In genomic region chr14:104211741-104212140, GRCh38 we compare ENCODE assay signal across 29 cellular contexts.
"Had no signal": no experiment of that assay in that cellular context is flagged by ENCODE, and none has a peak within 500 bp of the region (broad histone marks: within the 10 kb centered on the region; RNA-seq: fewer than 3 reads in every experiment).

No MANE protein-coding gene starts in this region.

- DNase-seq: activated CD4-positive, alpha-beta memory T cell treated with anti-CD3 and anti-CD28 coated beads, Interleukin-2, amount 10 ng/mL, durations not matched to agents 7 days and 5 days; activated CD4-positive, alpha-beta T cell treated with anti-CD3 and anti-CD28 coated beads for 1 hour; activated CD4-positive, alpha-beta T cell treated with anti-CD3 and anti-CD28 coated beads for 4 hours; activated CD4-positive, alpha-beta T cell treated with anti-CD3 and anti-CD28 coated beads, Interleukin-2, amount 10 ng/mL, durations not matched to agents 7 days and 5 days; activated CD4-positive, alpha-beta T cell treated with anti-CD3 and anti-CD28 coated beads, Interleukin-2, amount 50 U/mL, for 4 hours; activated CD8-positive, alpha-beta memory T cell treated with anti-CD3 and anti-CD28 coated beads, Interleukin-2, amount 50 U/mL, for 48 hours; activated gamma-delta T cell; activated naive CD4-positive, alpha-beta T cell treated with anti-CD3 and anti-CD28 coated beads, Interleukin-2, amount 50 U/mL, for 16 hours; activated naive CD4-positive, alpha-beta T cell treated with Interleukin-2 at 50 U/mL for 16 hours; activated naive CD8-positive, alpha-beta T cell treated with anti-CD3 and anti-CD28 coated beads for 36 hours; activated naive CD8-positive, alpha-beta T cell treated with anti-CD3 and anti-CD28 coated beads, Interleukin-2, amount 50 U/mL, for 24 hours; activated T-cell treated with anti-CD3 and anti-CD28 coated beads for 4 hours; activated T-cell treated with anti-CD3 and anti-CD28 coated beads, Interleukin-2, amount 50 U/mL, for 24 hours; activated T-cell treated with anti-CD3 and anti-CD28 coated beads, Interleukin-2, amount 50 U/mL, for 72 hours; adrenal gland; body of pancreas; central memory CD4-positive, alpha-beta T cell; cerebellar nuclear complex; colonic mucosa; effector CD8-positive, alpha-beta T cell; esophagus squamous epithelium; foreskin melanocyte; T-helper 2 cell had no signal

- H3K36me3 ChIP-seq: adrenal gland, breast epithelium, cardiac muscle cell, colonic mucosa, esophagus squamous epithelium had no signal

- H3K4me1 Mint-ChIP-seq: activated CD4-positive, alpha-beta memory T cell treated with anti-CD3 and anti-CD28 coated beads, Interleukin-2, amount 10 ng/mL, durations not matched to agents 7 days and 5 days; activated CD4-positive, alpha-beta T cell treated with anti-CD3 and anti-CD28 coated beads, Interleukin-2, amount 10 ng/mL, durations not matched to agents 7 days and 5 days; activated naive CD8-positive, alpha-beta T cell treated with anti-CD3 and anti-CD28 coated beads for 36 hours; activated naive CD8-positive, alpha-beta T cell treated with anti-CD3 and anti-CD28 coated beads, Interleukin-2, amount 50 U/mL, for 24 hours; WTC11 had no signal

- H3K4me3 Mint-ChIP-seq: activated CD4-positive, alpha-beta memory T cell treated with anti-CD3 and anti-CD28 coated beads, Interleukin-2, amount 10 ng/mL, durations not matched to agents 7 days and 5 days; activated CD4-positive, alpha-beta T cell treated with anti-CD3 and anti-CD28 coated beads, Interleukin-2, amount 10 ng/mL, durations not matched to agents 7 days and 5 days; activated naive CD8-positive, alpha-beta T cell treated with anti-CD3 and anti-CD28 coated beads for 36 hours; activated naive CD8-positive, alpha-beta T cell treated with anti-CD3 and anti-CD28 coated beads, Interleukin-2, amount 50 U/mL, for 24 hours; activated T-cell treated with anti-CD3 and anti-CD28 coated beads, Interleukin-2, amount 50 U/mL, for 24 hours; activated T-cell treated with anti-CD3 and anti-CD28 coated beads, Interleukin-2, amount 50 U/mL, for 72 hours; WTC11 had no signal

- FAIRE-seq: endometrium, endothelial cell of umbilical vein had no signal

- ATAC-seq: activated naive CD8-positive, alpha-beta T cell treated with anti-CD3 and anti-CD28 coated beads, Interleukin-2, amount 50 U/mL, for 24 hours; activated T-cell treated with anti-CD3 and anti-CD28 coated beads, Interleukin-2, amount 50 U/mL, for 72 hours; body of pancreas; WTC11 had no signal

- H3K27me3 Mint-ChIP-seq: activated CD4-positive, alpha-beta memory T cell treated with anti-CD3 and anti-CD28 coated beads, Interleukin-2, amount 10 ng/mL, durations not matched to agents 7 days and 5 days; activated CD4-positive, alpha-beta T cell treated with anti-CD3 and anti-CD28 coated beads, Interleukin-2, amount 10 ng/mL, durations not matched to agents 7 days and 5 days had no signal

- H3K4me3 ChIP-seq: adrenal gland, body of pancreas, breast epithelium, cardiac muscle cell, colonic mucosa, esophagus squamous epithelium had no signal

- H3K36me3 Mint-ChIP-seq: activated naive CD8-positive, alpha-beta T cell treated with anti-CD3 and anti-CD28 coated beads for 36 hours; WTC11 had no signal

- H3K27ac ChIP-seq: adrenal gland, body of pancreas, breast epithelium, cardiac muscle cell, colonic mucosa, epithelial cell of prostate, esophagus squamous epithelium had no signal

- H3K27ac Mint-ChIP-seq: activated CD4-positive, alpha-beta memory T cell treated with anti-CD3 and anti-CD28 coated beads, Interleukin-2, amount 10 ng/mL, durations not matched to agents 7 days and 5 days; activated CD4-positive, alpha-beta T cell treated with anti-CD3 and anti-CD28 coated beads, Interleukin-2, amount 10 ng/mL, durations not matched to agents 7 days and 5 days; activated naive CD8-positive, alpha-beta T cell treated with anti-CD3 and anti-CD28 coated beads for 36 hours; activated naive CD8-positive, alpha-beta T cell treated with anti-CD3 and anti-CD28 coated beads, Interleukin-2, amount 50 U/mL, for 24 hours; activated T-cell treated with anti-CD3 and anti-CD28 coated beads, Interleukin-2, amount 50 U/mL, for 24 hours; activated T-cell treated with anti-CD3 and anti-CD28 coated beads, Interleukin-2, amount 50 U/mL, for 72 hours; WTC11 had no signal

- H3K9me3 ChIP-seq: adrenal gland, body of pancreas, breast epithelium, colonic mucosa, esophagus squamous epithelium had no signal

- H3K9me3 Mint-ChIP-seq: activated CD4-positive, alpha-beta memory T cell treated with anti-CD3 and anti-CD28 coated beads, Interleukin-2, amount 10 ng/mL, durations not matched to agents 7 days and 5 days; activated CD4-positive, alpha-beta T cell treated with anti-CD3 and anti-CD28 coated beads, Interleukin-2, amount 10 ng/mL, durations not matched to agents 7 days and 5 days; activated naive CD8-positive, alpha-beta T cell treated with anti-CD3 and anti-CD28 coated beads for 36 hours; activated naive CD8-positive, alpha-beta T cell treated with anti-CD3 and anti-CD28 coated beads, Interleukin-2, amount 50 U/mL, for 24 hours; activated T-cell treated with anti-CD3 and anti-CD28 coated beads, Interleukin-2, amount 50 U/mL, for 24 hours; activated T-cell treated with anti-CD3 and anti-CD28 coated beads, Interleukin-2, amount 50 U/mL, for 72 hours; WTC11 had no signal

- H3K4me1 ChIP-seq: adrenal gland, body of pancreas, breast epithelium, colonic mucosa, esophagus squamous epithelium had no signal

- H3K27me3 ChIP-seq: adrenal gland, body of pancreas, cardiac muscle cell, colonic mucosa had no signal
